10 cellular contexts compared by ENCODE assay signal in genomic region chr15:80480909-80481308, GRCh38.
DNase-seq lines count a peak whose midpoint lies in the region; ATAC-seq and TF ChIP-seq lines count a peak whose summit lies in the region.
"Had no signal": no experiment of that assay in that cellular context is flagged by ENCODE, and none has a peak within 500 bp of the region (broad histone marks: within the 10 kb centered on the region; RNA-seq: fewer than 3 reads in every experiment).

No MANE protein-coding gene starts in this region.

- ATAC-seq in mucosa of descending colon: peak; percentile 23

- no peak overlapping the region for H3K4me3 ChIP-seq in endodermal cell (ENCODE audit: low read length)
- no peak overlapping the region for H3K4me3 ChIP-seq in mucosa of descending colon
- H3K4me3 ChIP-seq: BLaER1 treated with 17β-estradiol and CSF1 and Interleukin-3, amounts not matched to agents 10 nM and 100 nM had no signal

- H3K27ac Mint-ChIP-seq in endodermal cell (peak overlapping the region; percentile 29), immature natural killer cell (no peak overlapping the region)

- H3K9me3 Mint-ChIP-seq in endodermal cell: peaks cover 6% of the 10 kb centered on the region
- H3K9me3 Mint-ChIP-seq in immature natural killer cell: peaks cover 0 to 1% (median 0%) of the 10 kb centered on the region in 6 donors

- H3K36me3 Mint-ChIP-seq in endodermal cell (ENCODE audit: low read depth) (peaks cover 7% of the 10 kb centered on the region), immature natural killer cell (no peaks in the 10 kb centered on the region)

- TF ChIP-seq CTCF in endodermal cell (conservative IDR thresholded peaks at IDR 0.05) (no peak), mucosa of descending colon (IDR thresholded peaks at IDR 0.05) (no peak)

- H3K27ac ChIP-seq in endodermal cell (ENCODE audit: low read depth, low read length): no peak overlapping the region

- H3K4me3 Mint-ChIP-seq in endodermal cell (no peak overlapping the region), immature natural killer cell (no peak overlapping the region)

- H3K9me3 ChIP-seq in endodermal cell (ENCODE audit: control insufficient read depth, low read length) (peaks cover 13% of the 10 kb centered on the region), mucosa of descending colon (no peaks in the 10 kb centered on the region)

- no peak overlapping the region for H3K9ac ChIP-seq in endodermal cell (ENCODE audit: extremely low read depth, low read length, poor library complexity, severe bottlenecking)
- H3K9ac ChIP-seq: BLaER1 treated with 17β-estradiol and CSF1 and Interleukin-3, amounts not matched to agents 10 nM and 100 nM had no signal

- DNase-seq in A172 (ENCODE audit: low spot score): peak; percentile 94
- DNase-seq in NCI-H69 (lab: John Stamatoyannopoulos, UW): peak; percentile 1
- DNase-seq in endodermal cell: peak; percentile 58
- DNase-seq in mucosa of descending colon: no peak
- no peak for DNase-seq in activated CD4-positive, alpha-beta T cell treated with anti-CD3 and anti-CD28 coated beads for 4 hours
- no peak for DNase-seq in NCI-H82 treated with DMSO at 0.1 percent for 48 hours (lab: John Stamatoyannopoulos, UW; ENCODE audit: unreplicated experiment)
- DNase-seq in stimulated activated CD8-positive, alpha-beta memory T cell treated with anti-CD3 and anti-CD28 coated beads, Interleukin-4, amount 100 ng/mL, for 48 hours: no peak
- DNase-seq in immature natural killer cell: no peak
- DNase-seq: head of caudate nucleus had no signal

- intact Hi-C loops in mucosa of descending colon (cut with DNase I, micrococcal nuclease): no loop called here

- H3K4me1 Mint-ChIP-seq in endodermal cell (peaks cover 21% of the 10 kb centered on the region), immature natural killer cell (no peaks in the 10 kb centered on the region)

- WGBS in endodermal cell (ENCODE audit: insufficient coverage in 1 of 2, insufficient read length in 1 of 2), 2 experiments: 90 to 96% methylated on average over 4 of the region's 4 CpGs

- H3K36me3 ChIP-seq in endodermal cell (ENCODE audit: control insufficient read depth, insufficient read depth, low read length): peaks cover 2% of the 10 kb centered on the region
- no peaks in the 10 kb centered on the region for H3K36me3 ChIP-seq in mucosa of descending colon (ENCODE audit: low read depth)

- H3K27me3 Mint-ChIP-seq in endodermal cell (ENCODE audit: insufficient read depth) (no peaks in the 10 kb centered on the region), immature natural killer cell (ENCODE audit: low read depth in 3 of 3) (peaks cover 0 to 5% (median 4%) of the 10 kb centered on the region in 3 donors)

- H3K4me1 ChIP-seq in endodermal cell (ENCODE audit: control insufficient read depth, insufficient read depth, low read length) (peaks cover 4% of the 10 kb centered on the region), mucosa of descending colon (ENCODE audit: low read depth) (no peaks in the 10 kb centered on the region)

- no peaks in the 10 kb centered on the region for H3K27me3 ChIP-seq in endodermal cell (ENCODE audit: control insufficient read depth, insufficient read depth, low read length, poor library complexity, severe bottlenecking)
- H3K27me3 ChIP-seq: BLaER1 treated with 17β-estradiol and CSF1 and Interleukin-3, amounts not matched to agents 10 nM and 100 nM had no signal

Comparison
In these comparisons a context has a peak if more than half of its experiments do, and no peak if none do; other contexts are left out.
1. DNase-seq: peak in A172 (single experiment), NCI-H69 (single experiment) and endodermal cell (single experiment); none in mucosa of descending colon (0 of 3), activated CD4-positive, alpha-beta T cell treated with anti-CD3 and anti-CD28 coated beads for 4 hours (0 of 2), NCI-H82 treated with DMSO at 0.1 percent for 48 hours (single experiment), stimulated activated CD8-positive, alpha-beta memory T cell treated with anti-CD3 and anti-CD28 coated beads, Interleukin-4, amount 100 ng/mL, for 48 hours (single experiment) and immature natural killer cell (0 of 3).